Comparison of ENCODE assay signal across 32 cellular contexts in genomic region chr6:164345340-164345739, GRCh38.
DNase-seq lines count a peak whose midpoint lies in the region; ATAC-seq and TF ChIP-seq lines count a peak whose summit lies in the region.
"Had no signal": no experiment of that assay in that cellular context is flagged by ENCODE, and none has a peak within 500 bp of the region (broad histone marks: within the 10 kb centered on the region; RNA-seq: fewer than 3 reads in every experiment).

No MANE protein-coding gene starts in this region.

- no peak for DNase-seq in Right ventricle myocardium superior
- no peak for DNase-seq in cardiac septum (ENCODE audit: low spot score)
- no peak for DNase-seq in endodermal cell
- DNase-seq in mesendoderm = peak; percentile 45
- no peak for DNase-seq in suprapubic skin (ENCODE audit: low spot score in 2 of 2)
- DNase-seq in SJCRH30 = no peak
- DNase-seq in UCSD-AML1 (lab: John Stamatoyannopoulos, UW; ENCODE audit: unreplicated experiment) = no peak
- DNase-seq: 8988T; activated CD4-positive, alpha-beta T cell treated with anti-CD3 and anti-CD28 coated beads for 36 hours; activated CD8-positive, alpha-beta T cell treated with anti-CD3 and anti-CD28 coated beads, Interleukin-2, amount 10 ng/mL, durations not matched to agents 7 days and 5 days; activated naive CD4-positive, alpha-beta T cell treated with anti-CD3 and anti-CD28 coated beads, Interleukin-2, amount 50 U/mL, for 16 hours; amniotic stem cell; colonic mucosa; DMS79; effector memory CD4-positive, alpha-beta T cell; GF-D8; MM.1S; naive thymus-derived CD8-positive, alpha-beta T cell; NCI-H1105 treated with DMSO at 0.1 percent for 48 hours; NCI-H187 treated with DMSO at 0.1 percent for 48 hours; NCI-H2171 treated with DMSO at 0.1 percent for 48 hours; NCI-H510A treated with DMSO at 0.1 percent for 48 hours; NK-92 treated with Interleukin-12 subunit alpha and Interleukin-12 subunit beta, amount 100 ng/mL, for 24 hours; SHP77 treated with DMSO at 0.1 percent for 48 hours; stimulated activated CD8-positive, alpha-beta memory T cell treated with anti-CD3 and anti-CD28 coated beads, Interleukin-4, amount 100 ng/mL, for 48 hours; uterus had no signal

- TF ChIP-seq POLR2A in suprapubic skin (IDR thresholded peaks at IDR 0.05) = no peak

- H3K27ac ChIP-seq in endodermal cell (ENCODE audit: low read depth, low read length) = peak overlapping the region; percentile 86
- peak overlapping the region; percentile 68 for H3K27ac ChIP-seq in mesendoderm (ENCODE audit: low read depth, low read length)
- H3K27ac ChIP-seq in suprapubic skin = peak overlapping the region; percentile 27
- H3K27ac ChIP-seq in SJCRH30 = no peak overlapping the region
- H3K27ac ChIP-seq: C4-2B, colonic mucosa, KMS-11, uterus had no signal

- H3K4me3 Mint-ChIP-seq in endodermal cell = no peak overlapping the region
- H3K4me3 Mint-ChIP-seq: activated CD4-positive, alpha-beta T cell treated with anti-CD3 and anti-CD28 coated beads for 36 hours; activated CD8-positive, alpha-beta T cell treated with anti-CD3 and anti-CD28 coated beads, Interleukin-2, amount 10 ng/mL, durations not matched to agents 7 days and 5 days; naive thymus-derived CD8-positive, alpha-beta T cell; stimulated activated naive CD8-positive, alpha-beta T cell treated with anti-CD3 and anti-CD28 coated beads, Interleukin-15, Interleukin-2, amounts not matched to agents 100 ng/mL and 50 ng/mL, for 24 hours; T-helper 2 cell treated with Interferon-gamma antibody and Interleukin-4, amounts not matched to agents 5 μg/mL and 100 μg/mL, for 36 hours had no signal

- peaks cover 15% of the 10 kb centered on the region for H3K4me1 Mint-ChIP-seq in endodermal cell
- H3K4me1 Mint-ChIP-seq: activated CD4-positive, alpha-beta T cell treated with anti-CD3 and anti-CD28 coated beads for 36 hours; naive thymus-derived CD8-positive, alpha-beta T cell had no signal

- H3K27me3 Mint-ChIP-seq in endodermal cell (ENCODE audit: insufficient read depth) = peaks cover 9% of the 10 kb centered on the region
- H3K27me3 Mint-ChIP-seq: activated CD4-positive, alpha-beta T cell treated with anti-CD3 and anti-CD28 coated beads for 36 hours; naive thymus-derived CD8-positive, alpha-beta T cell; stimulated activated naive CD8-positive, alpha-beta T cell treated with anti-CD3 and anti-CD28 coated beads, Interleukin-15, Interleukin-2, amounts not matched to agents 100 ng/mL and 50 ng/mL, for 24 hours had no signal

- peaks cover 14% of the 10 kb centered on the region for H3K9me3 Mint-ChIP-seq in endodermal cell

- no peaks in the 10 kb centered on the region for H3K27me3 ChIP-seq in endodermal cell (ENCODE audit: control insufficient read depth, insufficient read depth, low read length, poor library complexity, severe bottlenecking)
- H3K27me3 ChIP-seq in mesendoderm (ENCODE audit: insufficient read depth, low read length, poor library complexity) = no peaks in the 10 kb centered on the region
- H3K27me3 ChIP-seq in suprapubic skin = no peaks in the 10 kb centered on the region
- H3K27me3 ChIP-seq in SJCRH30 = no peaks in the 10 kb centered on the region
- H3K27me3 ChIP-seq: colonic mucosa, uterus had no signal

- H2AK5ac ChIP-seq in mesendoderm (ENCODE audit: low read length) = no peak overlapping the region

- TF ChIP-seq CTCF in endodermal cell (conservative IDR thresholded peaks at IDR 0.05) = no peak
- no peak for TF ChIP-seq CTCF in suprapubic skin (IDR thresholded peaks at IDR 0.05)

- peak overlapping the region; percentile 25 for H3K18ac ChIP-seq in mesendoderm (ENCODE audit: low read length)

- H3K9me3 ChIP-seq in endodermal cell (ENCODE audit: control insufficient read depth, low read length) = peaks cover 15% of the 10 kb centered on the region
- no peaks in the 10 kb centered on the region for H3K9me3 ChIP-seq in suprapubic skin
- no peaks in the 10 kb centered on the region for H3K9me3 ChIP-seq in SJCRH30 (replicated peaks)
- H3K9me3 ChIP-seq: colonic mucosa, uterus had no signal

- H3K4me3 ChIP-seq in endodermal cell (ENCODE audit: low read length) (peak overlapping the region; percentile 22), mesendoderm (ENCODE audit: low read length) (no peak overlapping the region), suprapubic skin (no peak overlapping the region), SJCRH30 (no peak overlapping the region)
- H3K4me3 ChIP-seq: colonic mucosa, uterus had no signal

- H2BK15ac ChIP-seq in mesendoderm (replicated peaks; ENCODE audit: low read depth) = peak overlapping the region; percentile 74

- intact Hi-C loops in Right ventricle myocardium superior (cut with DNase I) (no loop called here), cardiac septum (cut with DNase I) (no loop called here)

- WGBS in endodermal cell (ENCODE audit: insufficient coverage in 1 of 2, insufficient read length in 1 of 2), 2 experiments = 30 to 56% methylated on average over 2 to 3 of the region's 3 CpGs
- no CpG with 5 or more reads among the region's 3 CpGs for WGBS in mesendoderm (ENCODE audit: extremely low coverage, insufficient coverage, low lambda C conversion rate)
- 86% methylated on average over 3 of the region's 3 CpGs for WGBS in suprapubic skin

- peak overlapping the region; percentile 92 for H2BK120ac ChIP-seq in mesendoderm (ENCODE audit: low read depth, low read length)

- H3K27ac Mint-ChIP-seq in endodermal cell = peak overlapping the region; percentile 12
- H3K27ac Mint-ChIP-seq: activated CD4-positive, alpha-beta T cell treated with anti-CD3 and anti-CD28 coated beads for 36 hours; activated CD8-positive, alpha-beta T cell treated with anti-CD3 and anti-CD28 coated beads, Interleukin-2, amount 10 ng/mL, durations not matched to agents 7 days and 5 days; naive thymus-derived CD8-positive, alpha-beta T cell; stimulated activated naive CD8-positive, alpha-beta T cell treated with anti-CD3 and anti-CD28 coated beads, Interleukin-15, Interleukin-2, amounts not matched to agents 100 ng/mL and 50 ng/mL, for 24 hours; T-helper 2 cell treated with Interferon-gamma antibody and Interleukin-4, amounts not matched to agents 5 μg/mL and 100 μg/mL, for 36 hours had no signal

- TF ChIP-seq EP300 in suprapubic skin (IDR thresholded peaks at IDR 0.05) = no peak

- no peak overlapping the region for H3K4ac ChIP-seq in mesendoderm (ENCODE audit: low read depth, low read length)

- H3K4me2 ChIP-seq in mesendoderm (ENCODE audit: low read length) = no peak overlapping the region
- H3K4me2 ChIP-seq: KMS-11 had no signal

- no peak overlapping the region for H4K5ac ChIP-seq in mesendoderm (ENCODE audit: low read length)

- peak overlapping the region; percentile 59 for H2BK5ac ChIP-seq in mesendoderm (ENCODE audit: low read length)

- no peaks in the 10 kb centered on the region for H3K79me2 ChIP-seq in mesendoderm (ENCODE audit: control insufficient read depth, insufficient read depth, low read length)

- H3K36me3 ChIP-seq in endodermal cell (ENCODE audit: control insufficient read depth, insufficient read depth, low read length) (no peaks in the 10 kb centered on the region), mesendoderm (ENCODE audit: control insufficient read depth, insufficient read depth, low read length) (no peaks in the 10 kb centered on the region), suprapubic skin (no peaks in the 10 kb centered on the region), SJCRH30 (no peaks in the 10 kb centered on the region)
- H3K36me3 ChIP-seq: colonic mucosa, uterus had no signal

- no peak overlapping the region for H4K8ac ChIP-seq in mesendoderm (ENCODE audit: low read depth, low read length)

- H3K36me3 Mint-ChIP-seq in endodermal cell (ENCODE audit: low read depth) = peaks cover 15% of the 10 kb centered on the region
- H3K36me3 Mint-ChIP-seq: naive thymus-derived CD8-positive, alpha-beta T cell had no signal

- no peak overlapping the region for H3K9ac ChIP-seq in endodermal cell (ENCODE audit: extremely low read depth, low read length, poor library complexity, severe bottlenecking)
- H3K9ac ChIP-seq in mesendoderm (ENCODE audit: low read length) = peak overlapping the region; percentile 34
- H3K9ac ChIP-seq: KMS-11 had no signal

- no peak overlapping the region for H3K23ac ChIP-seq in mesendoderm (ENCODE audit: low read length)

- H3K56ac ChIP-seq in mesendoderm (ENCODE audit: low read length) = no peak overlapping the region

- H3K79me1 ChIP-seq in mesendoderm (ENCODE audit: low read length) = no peaks in the 10 kb centered on the region

- H3K4me1 ChIP-seq in endodermal cell (ENCODE audit: control insufficient read depth, insufficient read depth, low read length) (peaks cover 12% of the 10 kb centered on the region), mesendoderm (ENCODE audit: control insufficient read depth, low read depth, low read length) (no peaks in the 10 kb centered on the region), suprapubic skin (no peaks in the 10 kb centered on the region), SJCRH30 (no peaks in the 10 kb centered on the region)
- H3K4me1 ChIP-seq: colonic mucosa, uterus had no signal

- ATAC-seq in Right ventricle myocardium superior (ENCODE audit: poor library complexity) (peak; percentile 68), GM18498 (IDR thresholded peaks at IDR 0.05; ENCODE audit: unreplicated experiment) (no peak)
- ATAC-seq: activated CD4-positive, alpha-beta T cell treated with anti-CD3 and anti-CD28 coated beads for 36 hours; activated CD8-positive, alpha-beta T cell treated with anti-CD3 and anti-CD28 coated beads, Interleukin-2, amount 10 ng/mL, durations not matched to agents 7 days and 5 days; naive thymus-derived CD8-positive, alpha-beta T cell; Panc1 had no signal
